ENCODE assay signal across 15 cellular contexts in the genomic region with DNA sequence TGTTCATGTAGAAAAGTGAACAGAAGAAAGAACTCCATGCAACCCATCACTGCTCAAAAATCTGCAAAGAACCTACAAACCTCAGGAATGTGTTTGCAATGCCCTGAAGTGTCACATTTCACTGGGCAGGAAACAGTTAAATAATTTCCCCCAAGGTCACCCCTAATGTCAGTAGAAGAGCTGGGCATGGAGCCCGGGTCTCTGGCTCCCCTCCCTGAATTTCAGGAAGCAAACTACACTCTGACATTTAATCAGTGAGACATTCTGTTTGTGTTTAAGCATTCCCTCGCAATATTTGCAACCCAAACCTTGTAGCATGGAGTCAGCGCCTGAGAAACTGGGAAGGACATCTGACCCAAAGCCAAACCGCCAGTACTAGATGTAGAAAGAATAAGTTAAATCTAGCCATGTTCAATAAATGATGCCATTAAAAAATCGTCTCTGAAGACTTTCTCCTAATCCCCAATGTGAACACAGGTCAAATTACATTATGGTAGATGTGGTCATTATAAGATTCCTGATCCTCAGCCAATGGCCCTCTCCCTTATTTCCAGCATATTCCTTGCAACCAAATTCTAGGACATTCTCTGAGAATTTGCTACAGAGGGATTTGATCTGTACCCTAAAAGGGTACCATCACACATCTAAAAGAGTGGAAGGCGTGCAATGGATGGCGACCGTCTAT.
DNase-seq lines count a peak whose midpoint lies in the region; ATAC-seq and TF ChIP-seq lines count a peak whose summit lies in the region.
"Had no signal": no experiment of that assay in that cellular context is flagged by ENCODE, and none has a peak within 500 bp of the region (broad histone marks: within the 10 kb centered on the region; RNA-seq: fewer than 3 reads in every experiment).

No MANE protein-coding gene starts in this region.

- H2AFZ ChIP-seq in PC-9 (no peak overlapping the region), neural progenitor cell (replicated peaks) (no peak overlapping the region)

- ATAC-seq in foreskin keratinocyte = no peak
- ATAC-seq: GM12878 had no signal

- H3K27me3 ChIP-seq in PC-9 (ENCODE audit: insufficient read depth, low read depth) (no peaks in the 10 kb centered on the region), neural progenitor cell (no peaks in the 10 kb centered on the region), foreskin keratinocyte (no peaks in the 10 kb centered on the region)
- H3K27me3 ChIP-seq: dorsolateral prefrontal cortex had no signal

- H3K9me3 ChIP-seq in PC-9 (ENCODE audit: insufficient read depth, low read depth) (no peaks in the 10 kb centered on the region), neural progenitor cell (ENCODE audit: low read depth) (no peaks in the 10 kb centered on the region)

- H3K27ac ChIP-seq in PC-9 = no peak overlapping the region
- no peak overlapping the region for H3K27ac ChIP-seq in neural progenitor cell
- no peak overlapping the region for H3K27ac ChIP-seq in foreskin keratinocyte
- H3K27ac ChIP-seq: dorsolateral prefrontal cortex, HL-60 had no signal

- DNase-seq in EL (peak; percentile 78), PC-9 (peak in 1 of 2 experiments; percentile 34), fibroblast of mammary gland (ENCODE audit: low read depth) (peak; percentile 66), neural progenitor cell (ENCODE audit: low spot score) (no peak), NCI-H748 treated with DMSO at 0.1 percent for 48 hours (lab: John Stamatoyannopoulos, UW) (no peak), DMS53 treated with DMSO at 0.1 percent for 48 hours (lab: John Stamatoyannopoulos, UW; ENCODE audit: unreplicated experiment) (no peak), 8988T (no peak), foreskin keratinocyte (no peak)
- DNase-seq: activated CD4-positive, alpha-beta T cell treated with anti-CD3 and anti-CD28 coated beads for 48 hours; activated gamma-delta T cell treated with Interleukin-2 at 50 U/mL for 16 hours; dorsolateral prefrontal cortex; NCI-H1105; stimulated activated CD8-positive, alpha-beta memory T cell treated with anti-CD3 and anti-CD28 coated beads, Interleukin-4, amount 100 ng/mL, for 48 hours had no signal

- H3K4me1 Mint-ChIP-seq in neural progenitor cell = no peaks in the 10 kb centered on the region

- no peak overlapping the region for H3K4me3 Mint-ChIP-seq in neural progenitor cell

- 0 out of 2 replicates have a peak, but pooled peaks cover 9% of the 10 kb centered on the region for H3K4me1 ChIP-seq in PC-9 (replicated peaks; ENCODE audit: insufficient read depth)
- peaks cover 6% of the 10 kb centered on the region for H3K4me1 ChIP-seq in neural progenitor cell
- H3K4me1 ChIP-seq in foreskin keratinocyte = no peaks in the 10 kb centered on the region

- peak overlapping the region; percentile 31 for H3K27ac Mint-ChIP-seq in neural progenitor cell

- POLR2A ChIA-PET in PC-9 (lab: Charles Lee; ENCODE audit: unreplicated experiment) = interaction anchor here (0.7 kb wide), 1 partner anchor 99 kb away, joined by 3 read pairs; no protein-coding TSS in a partner anchor

- no peaks in the 10 kb centered on the region for H3F3A ChIP-seq in PC-9 (ENCODE audit: insufficient read depth, low read depth)
- H3F3A ChIP-seq in neural progenitor cell (ENCODE audit: low read depth) = peaks cover 4% of the 10 kb centered on the region

- no peaks in the 10 kb centered on the region for H4K20me1 ChIP-seq in PC-9 (ENCODE audit: insufficient read depth)
- H4K20me1 ChIP-seq in neural progenitor cell (ENCODE audit: low read depth) = no peaks in the 10 kb centered on the region

- H3K36me3 Mint-ChIP-seq in neural progenitor cell = no peaks in the 10 kb centered on the region

- H3K4me3 ChIP-seq in PC-9 (no peak overlapping the region), fibroblast of mammary gland (ENCODE audit: control insufficient read depth, low read depth, low read length) (no peak overlapping the region), neural progenitor cell (no peak overlapping the region)
- H3K4me3 ChIP-seq: dorsolateral prefrontal cortex, GM12878 had no signal

- H3K27me3 Mint-ChIP-seq in neural progenitor cell (ENCODE audit: insufficient read depth, low read depth) = no peaks in the 10 kb centered on the region

- H3K9me3 Mint-ChIP-seq in neural progenitor cell = peaks cover 13% of the 10 kb centered on the region

- intact Hi-C loops in PC-9 (cut with micrococcal nuclease; ENCODE audit: unreplicated experiment) = loop anchor here (2.0 to 10.0 kb wide), 2 partner anchors 99 to 265 kb away; no protein-coding TSS in a partner anchor

- H3K79me2 ChIP-seq in PC-9 (ENCODE audit: low read depth) (no peaks in the 10 kb centered on the region), neural progenitor cell (ENCODE audit: low read depth) (no peaks in the 10 kb centered on the region)

- no peak overlapping the region for H3K9ac ChIP-seq in neural progenitor cell

- CTCF ChIA-PET in PC-9 (lab: Charles Lee) = no interaction called here

- TF ChIP-seq CTCF in PC-9 (conservative IDR thresholded peaks at IDR 0.05) (no peak), fibroblast of mammary gland (conservative IDR thresholded peaks at IDR 0.05; ENCODE audit: control insufficient read depth, insufficient read depth, low read depth, low read length) (no peak), neural progenitor cell (IDR thresholded peaks at IDR 0.05) (no peak), foreskin keratinocyte (conservative IDR thresholded peaks at IDR 0.05) (no peak)

- no TSS peak for BruUV-seq in PC-9 (replicated peaks; lab: Mats Ljungman, UMichigan)

- H3K36me3 ChIP-seq in PC-9 (ENCODE audit: low read depth) = no peaks in the 10 kb centered on the region
- no peaks in the 10 kb centered on the region for H3K36me3 ChIP-seq in neural progenitor cell

- no peaks in the 10 kb centered on the region for H3K9me2 ChIP-seq in PC-9 (ENCODE audit: insufficient read depth)

- H3K4me2 ChIP-seq in PC-9 (0 out of 2 replicates have a peak overlapping the region, but pooled peaks have one; percentile 15), neural progenitor cell (no peak overlapping the region)

Comparison
In these comparisons a context has a peak if more than half of its experiments do, and no peak if none do; other contexts are left out.
1. DNase-seq: peak in EL (single experiment) and fibroblast of mammary gland (single experiment); none in neural progenitor cell (single experiment), NCI-H748 treated with DMSO at 0.1 percent for 48 hours (single experiment), DMS53 treated with DMSO at 0.1 percent for 48 hours (single experiment), 8988T (single experiment) and foreskin keratinocyte (0 of 2).